In the genomic region with DNA sequence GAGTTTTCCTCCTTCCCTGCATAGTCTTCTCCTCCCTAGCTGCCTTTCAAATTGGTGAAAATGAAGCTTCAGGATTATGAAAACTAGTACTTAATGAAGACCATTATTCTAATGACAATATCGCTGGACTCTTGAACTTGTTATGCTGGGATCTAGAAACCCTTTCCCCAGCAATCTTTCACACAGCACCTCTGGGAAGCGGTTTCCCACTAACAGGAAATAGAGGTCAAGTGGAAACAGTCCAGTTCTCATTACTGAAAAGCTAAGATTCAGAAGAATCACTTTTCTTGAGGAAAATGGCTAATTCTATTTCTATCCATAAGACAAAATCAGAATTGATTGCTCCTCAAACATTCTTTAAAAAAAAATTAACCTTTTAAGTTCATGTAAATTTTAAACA, we compare ENCODE assay signal across 14 cellular contexts. TPM values are rescaled to one million over a fixed set of nuclear protein-coding genes. Genes with fewer than 3 reads are reported as not detected.
A peak's percentile ranks its signal among the peaks of the same experiment; 100 is the strongest.
DNase-seq lines count a peak whose midpoint lies in the region; ATAC-seq, FAIRE-seq and TF ChIP-seq lines count a peak whose summit lies in the region.
"Had no signal": no experiment of that assay in that cellular context is flagged by ENCODE, and none has a peak within 500 bp of the region (broad histone marks: within the 10 kb centered on the region; RNA-seq: fewer than 3 reads in every experiment).

No MANE protein-coding gene starts in this region.

- peaks cover 14% of the 10 kb centered on the region for H3K36me3 Mint-ChIP-seq in activated CD4-positive, alpha-beta T cell treated with anti-CD3 and anti-CD28 coated beads, Interleukin-2, amount 10 ng/mL, durations not matched to agents 24 days and 14 days (ENCODE audit: low read depth)
- H3K36me3 Mint-ChIP-seq in central memory CD8-positive, alpha-beta T cell (ENCODE audit: insufficient read depth) = peaks cover 23% of the 10 kb centered on the region
- H3K36me3 Mint-ChIP-seq in nephron progenitor cell (ENCODE audit: low read depth) = no peaks in the 10 kb centered on the region

- DNase-seq in activated CD4-positive, alpha-beta T cell treated with anti-CD3 and anti-CD28 coated beads, Interleukin-2, amount 10 ng/mL, durations not matched to agents 24 days and 14 days = no peak
- no peak for DNase-seq in activated CD4-positive, alpha-beta T cell treated with anti-CD3 and anti-CD28 coated beads, Interleukin-2, amount 50 U/mL, for 48 hours
- no peak for DNase-seq in central memory CD8-positive, alpha-beta T cell (ENCODE audit: low spot score in 2 of 2)
- DNase-seq in nephron progenitor cell = no peak
- DNase-seq in NCI-H1105 (lab: John Stamatoyannopoulos, UW) = no peak
- DNase-seq: activated CD4-positive, alpha-beta T cell treated with anti-CD3 and anti-CD28 coated beads, Interleukin-2, amount 50 U/mL, for 4 hours; DMS153; PC-3 had no signal

- no peak for TF ChIP-seq CTCF in nephron progenitor cell (IDR thresholded peaks at IDR 0.05)

- no peaks in the 10 kb centered on the region for H3K27me3 Mint-ChIP-seq in activated CD4-positive, alpha-beta T cell treated with anti-CD3 and anti-CD28 coated beads, Interleukin-2, amount 10 ng/mL, durations not matched to agents 24 days and 14 days
- H3K27me3 Mint-ChIP-seq in central memory CD8-positive, alpha-beta T cell = no peaks in the 10 kb centered on the region
- H3K27me3 Mint-ChIP-seq in nephron progenitor cell (ENCODE audit: low read depth, poor library complexity) = no peaks in the 10 kb centered on the region
- H3K27me3 Mint-ChIP-seq: dendritic cell treated with granulocyte-macrophage colony-stimulating factor and Interleukin-4, amounts not matched to agents 40 ng/mL and 50 ng/mL, for 4 days had no signal

- peak overlapping the region; percentile 24 for H3K4me3 Mint-ChIP-seq in activated CD4-positive, alpha-beta T cell treated with anti-CD3 and anti-CD28 coated beads, Interleukin-2, amount 10 ng/mL, durations not matched to agents 24 days and 14 days
- peak overlapping the region; percentile 91 for H3K4me3 Mint-ChIP-seq in central memory CD8-positive, alpha-beta T cell
- peak overlapping the region; percentile 94 for H3K4me3 Mint-ChIP-seq in nephron progenitor cell
- H3K4me3 Mint-ChIP-seq: dendritic cell treated with granulocyte-macrophage colony-stimulating factor and Interleukin-4, amounts not matched to agents 40 ng/mL and 50 ng/mL, for 4 days had no signal

- intact Hi-C loops in activated CD4-positive, alpha-beta T cell treated with anti-CD3 and anti-CD28 coated beads, Interleukin-2, amount 10 ng/mL, durations not matched to agents 24 days and 14 days (cut with micrococcal nuclease) = no loop called here

- peaks cover 47% of the 10 kb centered on the region for H3K4me1 Mint-ChIP-seq in activated CD4-positive, alpha-beta T cell treated with anti-CD3 and anti-CD28 coated beads, Interleukin-2, amount 10 ng/mL, durations not matched to agents 24 days and 14 days
- peaks cover 48% of the 10 kb centered on the region for H3K4me1 Mint-ChIP-seq in central memory CD8-positive, alpha-beta T cell
- H3K4me1 Mint-ChIP-seq in nephron progenitor cell = peaks cover 82% of the 10 kb centered on the region

- H3K27ac Mint-ChIP-seq in activated CD4-positive, alpha-beta T cell treated with anti-CD3 and anti-CD28 coated beads, Interleukin-2, amount 10 ng/mL, durations not matched to agents 24 days and 14 days = no peak overlapping the region
- peak overlapping the region; percentile 92 for H3K27ac Mint-ChIP-seq in central memory CD8-positive, alpha-beta T cell (ENCODE audit: low read depth)
- peak overlapping the region; percentile 70 for H3K27ac Mint-ChIP-seq in nephron progenitor cell

- ATAC-seq in central memory CD8-positive, alpha-beta T cell (replicated peaks; ENCODE audit: extremely low read depth, poor library complexity, severe bottlenecking) = no peak
- ATAC-seq in GM21825 (IDR thresholded peaks at IDR 0.05; ENCODE audit: unreplicated experiment) (no peak), HG02759 (IDR thresholded peaks at IDR 0.05; ENCODE audit: unreplicated experiment) (no peak)
- ATAC-seq: PC-3 had no signal

- FAIRE-seq in G401.6 (lab: Jason Lieb, UNC) = peak; percentile 40
- FAIRE-seq: A204.1, keratinocyte had no signal

- H3K9me3 Mint-ChIP-seq in activated CD4-positive, alpha-beta T cell treated with anti-CD3 and anti-CD28 coated beads, Interleukin-2, amount 10 ng/mL, durations not matched to agents 24 days and 14 days = no peaks in the 10 kb centered on the region
- H3K9me3 Mint-ChIP-seq in central memory CD8-positive, alpha-beta T cell = no peaks in the 10 kb centered on the region
- no peaks in the 10 kb centered on the region for H3K9me3 Mint-ChIP-seq in nephron progenitor cell
- H3K9me3 Mint-ChIP-seq: dendritic cell treated with granulocyte-macrophage colony-stimulating factor and Interleukin-4, amounts not matched to agents 40 ng/mL and 50 ng/mL, for 4 days had no signal

RNA-seq across cellular contexts. Expression of a gene that starts 2.0 kb away (rescaled TPM):
- 35.4 and 37.3 TPM in 2 replicates for total RNA-seq in activated CD4-positive, alpha-beta T cell treated with anti-CD3 and anti-CD28 coated beads, Interleukin-2, amount 10 ng/mL, durations not matched to agents 24 days and 14 days

RNA-seq across cellular contexts. Expression of a gene that starts 17.0 kb away (rescaled TPM):
- total RNA-seq in activated CD4-positive, alpha-beta T cell treated with anti-CD3 and anti-CD28 coated beads, Interleukin-2, amount 10 ng/mL, durations not matched to agents 24 days and 14 days = 510 and 515 TPM in 2 replicates

RNA-seq across cellular contexts. Expression of a gene that starts 34.8 kb away (rescaled TPM):
- total RNA-seq in activated CD4-positive, alpha-beta T cell treated with anti-CD3 and anti-CD28 coated beads, Interleukin-2, amount 10 ng/mL, durations not matched to agents 24 days and 14 days = 0.50 and 0.58 TPM in 2 replicates

Comparison
In these comparisons a context has a peak if more than half of its experiments do, and no peak if none do; other contexts are left out.
1. H3K4me3 Mint-ChIP-seq: peak in every context shown above with its lines; median percentile 94 in nephron progenitor cell; 91 in central memory CD8-positive, alpha-beta T cell; 24 in activated CD4-positive, alpha-beta T cell treated with anti-CD3 and anti-CD28 coated beads, Interleukin-2, amount 10 ng/mL, durations not matched to agents 24 days and 14 days.